9 cellular contexts compared by ENCODE assay signal in the genomic region with DNA sequence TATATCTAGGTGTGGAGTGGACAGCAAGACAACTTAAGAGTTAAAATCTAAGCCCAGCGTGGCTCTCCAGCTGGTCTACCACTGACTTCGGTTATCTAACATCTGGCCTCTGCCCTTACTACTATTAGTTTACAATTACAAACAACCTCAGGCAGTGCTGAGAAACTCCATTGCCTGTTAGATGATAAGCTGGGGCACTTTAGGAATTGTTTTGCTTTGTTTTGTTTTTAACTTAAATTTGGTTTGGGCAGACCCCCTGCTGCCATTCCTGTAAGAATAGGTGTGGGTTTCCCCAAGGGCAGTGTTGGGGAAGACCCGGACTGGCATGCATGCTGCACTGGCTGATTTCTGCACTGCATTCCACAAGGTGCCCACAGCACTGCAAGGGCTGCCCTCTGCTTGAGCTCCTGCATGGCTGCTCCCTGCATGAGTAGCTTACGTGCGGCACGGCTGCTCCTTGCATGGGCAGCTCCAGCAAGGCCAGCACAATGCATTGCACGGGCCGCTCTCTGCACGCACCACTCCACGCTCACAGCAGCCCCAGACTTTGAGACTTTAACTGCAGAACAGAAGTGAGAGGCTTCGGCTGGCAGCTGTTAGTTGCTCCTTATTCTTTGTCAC.
A peak's percentile ranks its signal among the peaks of the same experiment; 100 is the strongest.
DNase-seq lines count a peak whose midpoint lies in the region; ATAC-seq and TF ChIP-seq lines count a peak whose summit lies in the region.
"Had no signal": no experiment of that assay in that cellular context is flagged by ENCODE, and none has a peak within 500 bp of the region (broad histone marks: within the 10 kb centered on the region; RNA-seq: fewer than 3 reads in every experiment).

No MANE protein-coding gene starts in this region.

- peaks cover 22% of the 10 kb centered on the region for H3K4me1 ChIP-seq in neural progenitor cell

- peak overlapping the region; percentile 61 for H2AFZ ChIP-seq in neural progenitor cell (replicated peaks)

- no peaks in the 10 kb centered on the region for H3K9me3 Mint-ChIP-seq in activated T-helper 17 cell treated with anti-CD3 and anti-CD28 coated beads, Interleukin-2, amount 50 U/mL, for 72 hours
- H3K9me3 Mint-ChIP-seq in neural progenitor cell, result no peaks in the 10 kb centered on the region

- peaks cover 7% of the 10 kb centered on the region for H3F3A ChIP-seq in neural progenitor cell (ENCODE audit: low read depth)

- DNase-seq in GM12865 (ENCODE audit: low read depth) (peak; percentile 35), neural progenitor cell (ENCODE audit: low spot score) (peak; percentile 44), 8988T (no peak), NCI-H1105 treated with DMSO at 0.1 percent for 48 hours (lab: John Stamatoyannopoulos, UW) (no peak), iPS-NIHi11 (ENCODE audit: low spot score) (no peak)
- DNase-seq: SW 1271 had no signal

- peak overlapping the region; percentile 79 for H3K27ac Mint-ChIP-seq in activated T-helper 17 cell treated with anti-CD3 and anti-CD28 coated beads, Interleukin-2, amount 50 U/mL, for 72 hours
- peak overlapping the region; percentile 29 for H3K27ac Mint-ChIP-seq in neural progenitor cell

- H3K27me3 ChIP-seq in neural progenitor cell, result no peaks in the 10 kb centered on the region

- H3K79me2 ChIP-seq in neural progenitor cell (ENCODE audit: low read depth), result no peaks in the 10 kb centered on the region

- H3K4me1 Mint-ChIP-seq in activated T-helper 17 cell treated with anti-CD3 and anti-CD28 coated beads, Interleukin-2, amount 50 U/mL, for 72 hours, result peaks cover 31% of the 10 kb centered on the region
- H3K4me1 Mint-ChIP-seq in neural progenitor cell, result peaks cover 28% of the 10 kb centered on the region

- peak overlapping the region; percentile 52 for H3K4me2 ChIP-seq in neural progenitor cell

- H3K27ac ChIP-seq in neural progenitor cell, result peak overlapping the region; percentile 26

- no peak for TF ChIP-seq CTCF in GM12865 (IDR thresholded peaks at IDR 0.05; ENCODE audit: insufficient read depth, low read depth, low read length, missing control alignments)
- TF ChIP-seq CTCF in neural progenitor cell (IDR thresholded peaks at IDR 0.05), result no peak

- H3K9ac ChIP-seq in neural progenitor cell, result no peak overlapping the region

- H3K4me3 Mint-ChIP-seq in activated T-helper 17 cell treated with anti-CD3 and anti-CD28 coated beads, Interleukin-2, amount 50 U/mL, for 72 hours, result peak overlapping the region; percentile 78
- H3K4me3 Mint-ChIP-seq in neural progenitor cell, result no peak overlapping the region

- H4K20me1 ChIP-seq in neural progenitor cell (ENCODE audit: low read depth), result no peaks in the 10 kb centered on the region

- H3K36me3 ChIP-seq in neural progenitor cell, result no peaks in the 10 kb centered on the region

- ATAC-seq in HG03432 (IDR thresholded peaks at IDR 0.05; ENCODE audit: unreplicated experiment) (peak; percentile 23), GM21717 (IDR thresholded peaks at IDR 0.05; ENCODE audit: unreplicated experiment) (no peak)
- no peak for ATAC-seq in activated T-helper 17 cell treated with anti-CD3 and anti-CD28 coated beads, Interleukin-2, amount 50 U/mL, for 72 hours (replicated peaks)

- no peaks in the 10 kb centered on the region for H3K9me3 ChIP-seq in neural progenitor cell (ENCODE audit: low read depth)

- H3K36me3 Mint-ChIP-seq in activated T-helper 17 cell treated with anti-CD3 and anti-CD28 coated beads, Interleukin-2, amount 50 U/mL, for 72 hours (ENCODE audit: low read depth), result no peaks in the 10 kb centered on the region
- H3K36me3 Mint-ChIP-seq in neural progenitor cell, result no peaks in the 10 kb centered on the region

- H3K27me3 Mint-ChIP-seq in activated T-helper 17 cell treated with anti-CD3 and anti-CD28 coated beads, Interleukin-2, amount 50 U/mL, for 72 hours, result no peaks in the 10 kb centered on the region
- H3K27me3 Mint-ChIP-seq in neural progenitor cell (ENCODE audit: insufficient read depth, low read depth), result peaks cover 3% of the 10 kb centered on the region

- H3K4me3 ChIP-seq in GM12865 (ENCODE audit: low read depth, low read length) (peak overlapping the region; percentile 35), neural progenitor cell (no peak overlapping the region)

Comparison
In these comparisons a context has a peak if more than half of its experiments do, and no peak if none do; other contexts are left out.
1. DNase-seq: peak in GM12865 (single experiment) and neural progenitor cell (single experiment); none in 8988T (single experiment), NCI-H1105 treated with DMSO at 0.1 percent for 48 hours (single experiment) and iPS-NIHi11 (single experiment).